In genomic region chr18:79699653-79700052, GRCh38 we compare ENCODE assay signal across 12 cellular contexts.
"Had no signal": no experiment of that assay in that cellular context is flagged by ENCODE, and none has a peak within 500 bp of the region (broad histone marks: within the 10 kb centered on the region; RNA-seq: fewer than 3 reads in every experiment).

No MANE protein-coding gene starts in this region.

- H3K9me3 ChIP-seq: SJCRH30, thoracic aorta had no signal

- H3K4me1 ChIP-seq: parathyroid adenoma, SJCRH30 had no signal

- H3K4me3 ChIP-seq: SJCRH30, thoracic aorta had no signal

- DNase-seq: activated CD4-positive, alpha-beta T cell treated with anti-CD3 and anti-CD28 coated beads, Interleukin-2, amount 10 ng/mL, durations not matched to agents 7 days and 5 days; activated CD8-positive, alpha-beta memory T cell treated with anti-CD3 and anti-CD28 coated beads, Interleukin-2, amount 50 U/mL, for 48 hours; activated gamma-delta T cell treated with Interleukin-2 at 50 U/mL for 16 hours; dermis blood vessel endothelial cell; foreskin fibroblast; midbrain; naive thymus-derived CD4-positive, alpha-beta T cell; SJCRH30; T1000 had no signal

- H3K27me3 ChIP-seq: SJCRH30 had no signal

- H3K27ac ChIP-seq: parathyroid adenoma, SJCRH30, thoracic aorta had no signal

- H3K36me3 ChIP-seq: SJCRH30 had no signal

- H3K9ac ChIP-seq: parathyroid adenoma had no signal

- FAIRE-seq: keratinocyte had no signal
